ENCODE assay signal across 15 cellular contexts in genomic region chr6:22658183-22658582, GRCh38.
"Had no signal": no experiment of that assay in that cellular context is flagged by ENCODE, and none has a peak within 500 bp of the region (broad histone marks: within the 10 kb centered on the region; RNA-seq: fewer than 3 reads in every experiment).

No MANE protein-coding gene starts in this region.

- H3K36me3 ChIP-seq: gastrocnemius medialis, ovary, right atrium auricular region, stomach, thyroid gland, uterus had no signal

- H3K9me3 ChIP-seq: gastrocnemius medialis, ovary, right atrium auricular region, stomach, thyroid gland, uterus had no signal

- H3K4me3 ChIP-seq: coronary artery, gastrocnemius medialis, ovary, right atrium auricular region, skin epidermis, stomach, thyroid gland, uterus had no signal

- ATAC-seq: activated T-cell treated with anti-CD3 and anti-CD28 coated beads, Interleukin-2, amount 50 U/mL, for 72 hours; gastrocnemius medialis had no signal

- H3K27ac ChIP-seq: coronary artery, gastrocnemius medialis, right atrium auricular region, stomach, thyroid gland had no signal

- H3K4me1 ChIP-seq: thyroid gland, uterus had no signal

- FAIRE-seq: astrocyte had no signal

- H3K27me3 ChIP-seq: gastrocnemius medialis, ovary, right atrium auricular region, stomach, thyroid gland, uterus had no signal

- DNase-seq: activated CD4-positive, alpha-beta memory T cell treated with anti-CD3 and anti-CD28 coated beads for 36 hours; activated naive CD8-positive, alpha-beta T cell treated with anti-CD3 and anti-CD28 coated beads, Interleukin-2, amount 10 ng/mL, durations not matched to agents 7 days and 5 days; activated T-cell treated with anti-CD3 and anti-CD28 coated beads, Interleukin-2, amount 50 U/mL, for 72 hours; effector memory CD4-positive, alpha-beta T cell; gastrocnemius medialis; nephron progenitor cell; ovary; stomach; SW 1271; thyroid gland; uterus had no signal
